Comparison of ENCODE assay signal across 1 cellular context in genomic region chr16:56741399-56741798, GRCh38.
TF ChIP-seq lines count a peak whose summit lies in the region.

No MANE protein-coding gene starts in this region.

TF ChIP-seq in A549, 52 proteins besides CTCF, POLR2A, EP300 and RAD21 (continued from another document):
- no peak for TF ChIP-seq ATOH8 (CRISPR knock-in tag; IDR thresholded peaks at IDR 0.05; ENCODE audit: low read depth)
